1 cellular context compared by ENCODE assay signal in the genomic region with DNA sequence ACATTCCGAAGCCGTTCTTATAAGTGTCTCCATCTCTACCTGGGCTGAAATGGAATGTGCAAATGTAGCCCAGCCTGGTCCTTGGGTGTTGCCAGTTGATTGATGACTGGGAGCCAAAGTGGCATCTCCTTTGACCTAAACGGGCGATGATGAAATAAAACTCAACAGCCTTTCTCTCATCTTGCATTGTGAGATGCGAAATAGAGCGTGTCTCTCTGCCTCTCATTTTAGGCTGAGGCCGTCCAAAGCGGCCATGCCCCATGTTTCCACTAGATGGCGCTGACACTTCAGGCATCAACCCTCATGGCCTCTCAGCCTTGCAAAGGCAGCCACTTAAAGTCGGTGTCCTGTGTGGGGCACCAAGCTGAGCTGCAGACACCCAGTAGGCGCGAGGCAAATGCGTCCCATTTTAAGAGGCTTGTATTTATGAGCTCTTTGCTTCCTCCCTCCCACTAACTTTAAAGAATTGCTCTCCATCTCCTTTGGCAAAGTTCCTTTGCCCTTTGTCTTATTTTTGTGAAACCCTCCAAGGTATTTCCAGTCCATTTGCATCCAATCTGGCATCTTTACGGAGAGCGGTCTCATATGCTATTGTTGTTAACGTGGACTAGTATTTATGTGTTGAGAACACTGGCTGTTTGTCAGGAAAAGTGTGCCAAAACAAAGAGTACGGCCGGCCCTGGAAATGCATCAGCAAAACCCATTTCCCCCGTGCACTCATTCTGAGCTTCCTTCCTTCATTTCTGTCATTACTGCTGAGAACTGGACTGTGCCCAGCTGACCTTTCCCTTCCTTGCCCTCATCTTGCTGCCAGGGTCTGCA.
A peak's percentile ranks its signal among the peaks of the same experiment; 100 is the strongest.
TF ChIP-seq lines count a peak whose summit lies in the region.

No MANE protein-coding gene starts in this region.

TF ChIP-seq in HepG2, 621 proteins besides CTCF, POLR2A, EP300 and RAD21 (continued from another document):
- TF ChIP-seq, protein P1, sequence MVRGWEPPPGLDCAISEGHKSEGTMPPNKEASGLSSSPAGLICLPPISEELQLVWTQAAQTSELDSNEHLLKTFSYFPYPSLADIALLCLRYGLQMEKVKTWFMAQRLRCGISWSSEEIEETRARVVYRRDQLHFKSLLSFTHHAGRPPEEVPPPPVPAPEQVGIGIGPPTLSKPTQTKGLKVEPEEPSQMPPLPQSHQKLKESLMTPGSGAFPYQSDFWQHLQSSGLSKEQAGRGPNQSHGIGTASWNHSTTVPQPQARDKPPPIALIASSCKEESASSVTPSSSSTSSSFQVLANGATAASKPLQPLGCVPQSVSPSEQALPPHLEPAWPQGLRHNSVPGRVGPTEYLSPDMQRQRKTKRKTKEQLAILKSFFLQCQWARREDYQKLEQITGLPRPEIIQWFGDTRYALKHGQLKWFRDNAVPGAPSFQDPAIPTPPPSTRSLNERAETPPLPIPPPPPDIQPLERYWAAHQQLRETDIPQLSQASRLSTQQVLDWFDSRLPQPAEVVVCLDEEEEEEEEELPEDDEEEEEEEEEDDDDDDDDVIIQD (CRISPR knock-in tag; IDR thresholded peaks at IDR 0.05; ENCODE audit: low read depth) = 0 out of 2 replicates have a peak, but pooled peaks have one; percentile 37
- TF ChIP-seq, protein P2, sequence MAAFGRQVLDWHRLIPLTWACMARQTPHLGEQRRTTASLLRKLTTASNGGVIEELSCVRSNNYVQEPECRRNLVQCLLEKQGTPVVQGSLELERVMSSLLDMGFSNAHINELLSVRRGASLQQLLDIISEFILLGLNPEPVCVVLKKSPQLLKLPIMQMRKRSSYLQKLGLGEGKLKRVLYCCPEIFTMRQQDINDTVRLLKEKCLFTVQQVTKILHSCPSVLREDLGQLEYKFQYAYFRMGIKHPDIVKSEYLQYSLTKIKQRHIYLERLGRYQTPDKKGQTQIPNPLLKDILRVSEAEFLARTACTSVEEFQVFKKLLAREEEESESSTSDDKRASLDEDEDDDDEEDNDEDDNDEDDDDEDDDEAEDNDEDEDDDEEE (CRISPR knock-in tag; IDR thresholded peaks at IDR 0.05) = no peak
- no peak for TF ChIP-seq ETV6 (CRISPR knock-in tag; conservative IDR thresholded peaks at IDR 0.05)
- peak; percentile 29; the same call in 1 of the 2 replicates for TF ChIP-seq MIER2 (CRISPR knock-in tag; IDR thresholded peaks at IDR 0.05)
- TF ChIP-seq SMC3 (IDR thresholded peaks at IDR 0.05; ENCODE audit: low read length) = peak; percentile 94
- no peak for TF ChIP-seq ZNF589 (CRISPR knock-in tag; conservative IDR thresholded peaks at IDR 0.05)
- no peak for TF ChIP-seq HDAC6 (IDR thresholded peaks at IDR 0.05; ENCODE audit: low read depth, low read length)
- TF ChIP-seq ZNF792 (CRISPR knock-in tag; IDR thresholded peaks at IDR 0.05) = 0 out of 2 replicates have a peak, but pooled peaks have one; percentile 32
- no peak for TF ChIP-seq CCAR2 (optimal IDR thresholded peaks at IDR 0.05; ENCODE audit: low read depth, low read length)
- TF ChIP-seq SMAD1 (CRISPR knock-in tag; IDR thresholded peaks at IDR 0.05; ENCODE audit: borderline replicate concordance, low read depth) = no peak
- TF ChIP-seq, protein P3, sequence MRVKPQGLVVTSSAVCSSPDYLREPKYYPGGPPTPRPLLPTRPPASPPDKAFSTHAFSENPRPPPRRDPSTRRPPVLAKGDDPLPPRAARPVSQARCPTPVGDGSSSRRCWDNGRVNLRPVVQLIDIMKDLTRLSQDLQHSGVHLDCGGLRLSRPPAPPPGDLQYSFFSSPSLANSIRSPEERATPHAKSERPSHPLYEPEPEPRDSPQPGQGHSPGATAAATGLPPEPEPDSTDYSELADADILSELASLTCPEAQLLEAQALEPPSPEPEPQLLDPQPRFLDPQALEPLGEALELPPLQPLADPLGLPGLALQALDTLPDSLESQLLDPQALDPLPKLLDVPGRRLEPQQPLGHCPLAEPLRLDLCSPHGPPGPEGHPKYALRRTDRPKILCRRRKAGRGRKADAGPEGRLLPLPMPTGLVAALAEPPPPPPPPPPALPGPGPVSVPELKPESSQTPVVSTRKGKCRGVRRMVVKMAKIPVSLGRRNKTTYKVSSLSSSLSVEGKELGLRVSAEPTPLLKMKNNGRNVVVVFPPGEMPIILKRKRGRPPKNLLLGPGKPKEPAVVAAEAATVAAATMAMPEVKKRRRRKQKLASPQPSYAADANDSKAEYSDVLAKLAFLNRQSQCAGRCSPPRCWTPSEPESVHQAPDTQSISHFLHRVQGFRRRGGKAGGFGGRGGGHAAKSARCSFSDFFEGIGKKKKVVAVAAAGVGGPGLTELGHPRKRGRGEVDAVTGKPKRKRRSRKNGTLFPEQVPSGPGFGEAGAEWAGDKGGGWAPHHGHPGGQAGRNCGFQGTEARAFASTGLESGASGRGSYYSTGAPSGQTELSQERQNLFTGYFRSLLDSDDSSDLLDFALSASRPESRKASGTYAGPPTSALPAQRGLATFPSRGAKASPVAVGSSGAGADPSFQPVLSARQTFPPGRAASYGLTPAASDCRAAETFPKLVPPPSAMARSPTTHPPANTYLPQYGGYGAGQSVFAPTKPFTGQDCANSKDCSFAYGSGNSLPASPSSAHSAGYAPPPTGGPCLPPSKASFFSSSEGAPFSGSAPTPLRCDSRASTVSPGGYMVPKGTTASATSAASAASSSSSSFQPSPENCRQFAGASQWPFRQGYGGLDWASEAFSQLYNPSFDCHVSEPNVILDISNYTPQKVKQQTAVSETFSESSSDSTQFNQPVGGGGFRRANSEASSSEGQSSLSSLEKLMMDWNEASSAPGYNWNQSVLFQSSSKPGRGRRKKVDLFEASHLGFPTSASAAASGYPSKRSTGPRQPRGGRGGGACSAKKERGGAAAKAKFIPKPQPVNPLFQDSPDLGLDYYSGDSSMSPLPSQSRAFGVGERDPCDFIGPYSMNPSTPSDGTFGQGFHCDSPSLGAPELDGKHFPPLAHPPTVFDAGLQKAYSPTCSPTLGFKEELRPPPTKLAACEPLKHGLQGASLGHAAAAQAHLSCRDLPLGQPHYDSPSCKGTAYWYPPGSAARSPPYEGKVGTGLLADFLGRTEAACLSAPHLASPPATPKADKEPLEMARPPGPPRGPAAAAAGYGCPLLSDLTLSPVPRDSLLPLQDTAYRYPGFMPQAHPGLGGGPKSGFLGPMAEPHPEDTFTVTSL (CRISPR knock-in tag; IDR thresholded peaks at IDR 0.05; ENCODE audit: borderline replicate concordance) = no peak
- TF ChIP-seq NFYB (CRISPR knock-in tag; IDR thresholded peaks at IDR 0.05) = no peak
- no peak for TF ChIP-seq TAF1 (CRISPR knock-in tag; IDR thresholded peaks at IDR 0.05)
- peak; percentile 40; the same call in 1 of the 2 replicates for TF ChIP-seq ERF (CRISPR knock-in tag; IDR thresholded peaks at IDR 0.05)
- TF ChIP-seq, protein P4, sequence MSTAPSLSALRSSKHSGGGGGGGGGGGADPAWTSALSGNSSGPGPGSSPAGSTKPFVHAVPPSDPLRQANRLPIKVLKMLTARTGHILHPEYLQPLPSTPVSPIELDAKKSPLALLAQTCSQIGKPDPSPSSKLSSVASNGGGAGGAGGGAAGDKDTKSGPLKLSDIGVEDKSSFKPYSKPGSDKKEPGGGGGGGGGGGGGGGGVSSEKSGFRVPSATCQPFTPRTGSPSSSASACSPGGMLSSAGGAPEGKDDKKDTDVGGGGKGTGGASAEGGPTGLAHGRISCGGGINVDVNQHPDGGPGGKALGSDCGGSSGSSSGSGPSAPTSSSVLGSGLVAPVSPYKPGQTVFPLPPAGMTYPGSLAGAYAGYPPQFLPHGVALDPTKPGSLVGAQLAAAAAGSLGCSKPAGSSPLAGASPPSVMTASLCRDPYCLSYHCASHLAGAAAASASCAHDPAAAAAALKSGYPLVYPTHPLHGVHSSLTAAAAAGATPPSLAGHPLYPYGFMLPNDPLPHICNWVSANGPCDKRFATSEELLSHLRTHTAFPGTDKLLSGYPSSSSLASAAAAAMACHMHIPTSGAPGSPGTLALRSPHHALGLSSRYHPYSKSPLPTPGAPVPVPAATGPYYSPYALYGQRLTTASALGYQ (CRISPR knock-in tag; IDR thresholded peaks at IDR 0.05) = no peak
- TF ChIP-seq CHD2 (IDR thresholded peaks at IDR 0.05; ENCODE audit: low read depth, low read length) = no peak
- no peak for TF ChIP-seq MEIS1 (CRISPR knock-in tag; IDR thresholded peaks at IDR 0.05; ENCODE audit: borderline replicate concordance)
- TF ChIP-seq MIER3 (CRISPR knock-in tag; IDR thresholded peaks at IDR 0.05; ENCODE audit: borderline replicate concordance) = no peak
- no peak for TF ChIP-seq CENPX (CRISPR knock-in tag; IDR thresholded peaks at IDR 0.05)
- TF ChIP-seq HOXA9 (CRISPR knock-in tag; IDR thresholded peaks at IDR 0.05; ENCODE audit: borderline replicate concordance) = no peak
- no peak for TF ChIP-seq U2AF1 (optimal IDR thresholded peaks at IDR 0.05; ENCODE audit: low read depth, low read length)
- TF ChIP-seq ZSCAN21 (CRISPR knock-in tag; IDR thresholded peaks at IDR 0.05; ENCODE audit: borderline replicate concordance) = no peak
- TF ChIP-seq, protein P5, sequence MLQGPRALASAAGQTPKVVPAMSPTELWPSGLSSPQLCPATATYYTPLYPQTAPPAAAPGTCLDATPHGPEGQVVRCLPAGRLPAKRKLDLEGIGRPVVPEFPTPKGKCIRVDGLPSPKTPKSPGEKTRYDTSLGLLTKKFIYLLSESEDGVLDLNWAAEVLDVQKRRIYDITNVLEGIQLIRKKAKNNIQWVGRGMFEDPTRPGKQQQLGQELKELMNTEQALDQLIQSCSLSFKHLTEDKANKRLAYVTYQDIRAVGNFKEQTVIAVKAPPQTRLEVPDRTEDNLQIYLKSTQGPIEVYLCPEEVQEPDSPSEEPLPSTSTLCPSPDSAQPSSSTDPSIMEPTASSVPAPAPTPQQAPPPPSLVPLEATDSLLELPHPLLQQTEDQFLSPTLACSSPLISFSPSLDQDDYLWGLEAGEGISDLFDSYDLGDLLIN (CRISPR knock-in tag; IDR thresholded peaks at IDR 0.05; ENCODE audit: borderline replicate concordance) = no peak
- TF ChIP-seq SALL1 (CRISPR knock-in tag; IDR thresholded peaks at IDR 0.05) = peak; percentile 45; the same call in 1 of the 2 replicates
- TF ChIP-seq, protein P6, sequence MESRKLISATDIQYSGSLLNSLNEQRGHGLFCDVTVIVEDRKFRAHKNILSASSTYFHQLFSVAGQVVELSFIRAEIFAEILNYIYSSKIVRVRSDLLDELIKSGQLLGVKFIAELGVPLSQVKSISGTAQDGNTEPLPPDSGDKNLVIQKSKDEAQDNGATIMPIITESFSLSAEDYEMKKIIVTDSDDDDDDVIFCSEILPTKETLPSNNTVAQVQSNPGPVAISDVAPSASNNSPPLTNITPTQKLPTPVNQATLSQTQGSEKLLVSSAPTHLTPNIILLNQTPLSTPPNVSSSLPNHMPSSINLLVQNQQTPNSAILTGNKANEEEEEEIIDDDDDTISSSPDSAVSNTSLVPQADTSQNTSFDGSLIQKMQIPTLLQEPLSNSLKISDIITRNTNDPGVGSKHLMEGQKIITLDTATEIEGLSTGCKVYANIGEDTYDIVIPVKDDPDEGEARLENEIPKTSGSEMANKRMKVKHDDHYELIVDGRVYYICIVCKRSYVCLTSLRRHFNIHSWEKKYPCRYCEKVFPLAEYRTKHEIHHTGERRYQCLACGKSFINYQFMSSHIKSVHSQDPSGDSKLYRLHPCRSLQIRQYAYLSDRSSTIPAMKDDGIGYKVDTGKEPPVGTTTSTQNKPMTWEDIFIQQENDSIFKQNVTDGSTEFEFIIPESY (CRISPR knock-in tag; IDR thresholded peaks at IDR 0.05) = 0 out of 2 replicates have a peak, but pooled peaks have one; percentile 23
- TF ChIP-seq, protein P7, sequence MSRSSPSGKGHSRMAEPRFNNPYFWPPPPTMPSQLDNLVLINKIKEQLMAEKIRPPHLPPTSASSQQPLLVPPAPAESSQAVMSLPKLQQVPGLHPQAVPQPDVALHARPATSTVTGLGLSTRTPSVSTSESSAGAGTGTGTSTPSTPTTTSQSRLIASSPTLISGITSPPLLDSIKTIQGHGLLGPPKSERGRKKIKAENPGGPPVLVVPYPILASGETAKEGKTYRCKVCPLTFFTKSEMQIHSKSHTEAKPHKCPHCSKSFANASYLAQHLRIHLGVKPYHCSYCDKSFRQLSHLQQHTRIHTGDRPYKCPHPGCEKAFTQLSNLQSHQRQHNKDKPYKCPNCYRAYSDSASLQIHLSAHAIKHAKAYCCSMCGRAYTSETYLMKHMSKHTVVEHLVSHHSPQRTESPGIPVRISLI (CRISPR knock-in tag; IDR thresholded peaks at IDR 0.05; ENCODE audit: borderline replicate concordance) = no peak
- TF ChIP-seq, protein P8, sequence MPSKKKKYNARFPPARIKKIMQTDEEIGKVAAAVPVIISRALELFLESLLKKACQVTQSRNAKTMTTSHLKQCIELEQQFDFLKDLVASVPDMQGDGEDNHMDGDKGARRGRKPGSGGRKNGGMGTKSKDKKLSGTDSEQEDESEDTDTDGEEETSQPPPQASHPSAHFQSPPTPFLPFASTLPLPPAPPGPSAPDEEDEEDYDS (CRISPR knock-in tag; IDR thresholded peaks at IDR 0.05) = 0 out of 2 replicates have a peak, but pooled peaks have one; percentile 15
- no peak for TF ChIP-seq ZNF12 (CRISPR knock-in tag; IDR thresholded peaks at IDR 0.05)
- no peak for TF ChIP-seq ZNF790 (CRISPR knock-in tag; IDR thresholded peaks at IDR 0.05; ENCODE audit: borderline replicate concordance)
- TF ChIP-seq, protein P9, sequence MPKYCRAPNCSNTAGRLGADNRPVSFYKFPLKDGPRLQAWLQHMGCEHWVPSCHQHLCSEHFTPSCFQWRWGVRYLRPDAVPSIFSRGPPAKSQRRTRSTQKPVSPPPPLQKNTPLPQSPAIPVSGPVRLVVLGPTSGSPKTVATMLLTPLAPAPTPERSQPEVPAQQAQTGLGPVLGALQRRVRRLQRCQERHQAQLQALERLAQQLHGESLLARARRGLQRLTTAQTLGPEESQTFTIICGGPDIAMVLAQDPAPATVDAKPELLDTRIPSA (CRISPR knock-in tag; IDR thresholded peaks at IDR 0.05; ENCODE audit: borderline replicate concordance) = no peak
- TF ChIP-seq KLF16 (CRISPR knock-in tag; IDR thresholded peaks at IDR 0.05) = 0 out of 4 replicates have a peak, but pooled peaks of 1 of the 2 experiments have one; percentile 44
- TF ChIP-seq, protein P10, sequence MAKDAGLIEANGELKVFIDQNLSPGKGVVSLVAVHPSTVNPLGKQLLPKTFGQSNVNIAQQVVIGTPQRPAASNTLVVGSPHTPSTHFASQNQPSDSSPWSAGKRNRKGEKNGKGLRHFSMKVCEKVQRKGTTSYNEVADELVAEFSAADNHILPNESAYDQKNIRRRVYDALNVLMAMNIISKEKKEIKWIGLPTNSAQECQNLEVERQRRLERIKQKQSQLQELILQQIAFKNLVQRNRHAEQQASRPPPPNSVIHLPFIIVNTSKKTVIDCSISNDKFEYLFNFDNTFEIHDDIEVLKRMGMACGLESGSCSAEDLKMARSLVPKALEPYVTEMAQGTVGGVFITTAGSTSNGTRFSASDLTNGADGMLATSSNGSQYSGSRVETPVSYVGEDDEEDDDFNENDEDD (CRISPR knock-in tag; IDR thresholded peaks at IDR 0.05; ENCODE audit: borderline replicate concordance) = peak; percentile 39; the same call in 1 of the 2 replicates
- 0 out of 2 replicates have a peak, but pooled peaks have one; percentile 51 for TF ChIP-seq KDM4B (CRISPR knock-in tag; IDR thresholded peaks at IDR 0.05)
- peak; percentile 37; the same call in 1 of the 2 replicates for TF ChIP-seq THAP11 (CRISPR knock-in tag; IDR thresholded peaks at IDR 0.05)
- TF ChIP-seq HNF4A (CRISPR knock-in tag; IDR thresholded peaks at IDR 0.05) = no peak
- no peak for TF ChIP-seq NONO (IDR thresholded peaks at IDR 0.05)
- TF ChIP-seq NONO (CRISPR knock-in tag; conservative IDR thresholded peaks at IDR 0.05) = 0 out of 2 replicates have a peak, but pooled peaks have one; percentile 22
- TF ChIP-seq ZFP82 (CRISPR knock-in tag; IDR thresholded peaks at IDR 0.05; ENCODE audit: borderline replicate concordance) = no peak
- TF ChIP-seq XRCC5 (optimal IDR thresholded peaks at IDR 0.05; ENCODE audit: low read length) = peak; percentile 56
